9 cellular contexts compared by ENCODE assay signal in the genomic region with DNA sequence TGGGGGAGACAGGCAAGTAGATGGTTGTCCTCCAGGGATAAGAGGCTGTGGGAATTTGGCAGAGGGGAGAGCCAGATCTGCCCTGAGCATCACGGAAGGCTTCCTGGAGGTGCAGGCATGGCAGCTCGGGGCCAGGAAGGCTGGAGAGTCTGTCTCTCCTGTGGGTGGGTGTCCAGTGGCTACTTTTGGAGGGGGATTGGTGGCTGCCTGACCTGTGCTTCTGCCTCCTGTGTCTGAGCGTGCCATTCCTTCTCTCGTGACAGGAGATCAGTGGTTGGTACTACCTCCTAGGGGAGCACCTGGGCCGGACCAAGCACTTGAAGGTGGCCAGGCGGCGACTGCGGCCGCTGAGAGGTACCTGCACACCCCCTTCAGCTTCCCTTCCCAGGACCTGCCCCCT.
"Had no signal": no experiment of that assay in that cellular context is flagged by ENCODE, and none has a peak within 500 bp of the region (broad histone marks: within the 10 kb centered on the region; RNA-seq: fewer than 3 reads in every experiment).

No MANE protein-coding gene starts in this region.

- H3K4me3 Mint-ChIP-seq: GM23338, H9, IgD-negative memory B cell had no signal

- H3K4me3 ChIP-seq: GM23338 had no signal

- H2AFZ ChIP-seq: GM23338 had no signal

- FAIRE-seq: H1, H54, HepG2 had no signal

- H3K27me3 Mint-ChIP-seq: IgD-negative memory B cell had no signal

- DNase-seq: H9, HCEC 1CT, KG1 had no signal

- H3K27ac Mint-ChIP-seq: GM23338, IgD-negative memory B cell had no signal

- H3K9me3 Mint-ChIP-seq: GM23338, H9 had no signal

- ATAC-seq: GM23338, HepG2 had no signal

- H3K4me2 ChIP-seq: GM23338 had no signal

- H3K27ac ChIP-seq: HL-60 had no signal
